In genomic region chr13:21014139-21014665, GRCh38 we compare ENCODE assay signal across 11 cellular contexts. TPM values are rescaled to one million over a fixed set of nuclear protein-coding genes. Genes with fewer than 3 reads are reported as not detected.
DNase-seq lines count a peak whose midpoint lies in the region; ATAC-seq and TF ChIP-seq lines count a peak whose summit lies in the region.
"Had no signal": no experiment of that assay in that cellular context is flagged by ENCODE, and none has a peak within 500 bp of the region (broad histone marks: within the 10 kb centered on the region; RNA-seq: fewer than 3 reads in every experiment).

No MANE protein-coding gene starts in this region.

- DNase-seq in SK-N-SH (no peak), coronary artery (ENCODE audit: low spot score) (no peak), myocyte (ENCODE audit: low read depth) (peak; percentile 69), tibial artery (peak; percentile 18 to 44), pons (ENCODE audit: low spot score) (no peak)
- DNase-seq in naive thymus-derived CD4-positive, alpha-beta T cell = no peak
- DNase-seq: NCI-H1092; NCI-H526 treated with DMSO at 0.1 percent for 48 hours; stimulated activated CD4-positive, alpha-beta T cell treated with anti-CD3 and anti-CD28 coated beads, Interleukin-4, amount 100 ng/mL, for 1 hour had no signal

- no peaks in the 10 kb centered on the region for H3K9me2 ChIP-seq in SK-N-SH

- H3K4me3 ChIP-seq in SK-N-SH (ENCODE audit: low read depth in 2 of 2, low read length in 1 of 2) = 0 out of 4 replicates have a peak overlapping the region, but pooled peaks of 1 of the 2 experiments have one; percentile 30
- no peak overlapping the region for H3K4me3 ChIP-seq in coronary artery
- H3K4me3 ChIP-seq in tibial artery = no peak overlapping the region
- H3K4me3 ChIP-seq in naive thymus-derived CD4-positive, alpha-beta T cell (ENCODE audit: low read length) = no peak overlapping the region

- H3K9me3 Mint-ChIP-seq in naive thymus-derived CD4-positive, alpha-beta T cell = peaks cover 0 to 6% (median 0%) of the 10 kb centered on the region in 11 donors

- ATAC-seq in SK-N-SH treated with all-trans-retinoic acid at 6 μM for 48 hours (no peak), GM21619 (IDR thresholded peaks at IDR 0.05; ENCODE audit: unreplicated experiment) (no peak)
- ATAC-seq in naive thymus-derived CD4-positive, alpha-beta T cell = no peak

- no peak for TF ChIP-seq EP300 in SK-N-SH (IDR thresholded peaks at IDR 0.05; ENCODE audit: borderline replicate concordance in 1 of 2, low read depth in 1 of 2, low read length in 1 of 2)

- peak overlapping the region; percentile 38; the same call in 1 of the 2 replicates for H3K9ac ChIP-seq in SK-N-SH

- 70% methylated on average over 8 of the region's 8 CpGs for WGBS in SK-N-SH (ENCODE audit: low lambda C conversion rate)

- no peaks in the 10 kb centered on the region for H3K27me3 Mint-ChIP-seq in naive thymus-derived CD4-positive, alpha-beta T cell

- CTCF ChIA-PET in SK-N-SH (lab: Yijun Ruan, JAX) = interaction anchor here (1.3 kb wide), 1 partner anchor 77 kb away, joined by 3 read pairs; no protein-coding TSS in a partner anchor
- CTCF ChIA-PET in naive thymus-derived CD4-positive, alpha-beta T cell (lab: Charles Lee) = no interaction called here

- no peak overlapping the region for H2AFZ ChIP-seq in SK-N-SH (ENCODE audit: low read depth)

- no peak for TF ChIP-seq RAD21 in SK-N-SH (IDR thresholded peaks at IDR 0.05; ENCODE audit: low read length)

- peaks cover 61% of the 10 kb centered on the region for H3F3A ChIP-seq in SK-N-SH (replicated peaks; ENCODE audit: insufficient read depth)

- H3K36me3 ChIP-seq in SK-N-SH (replicated peaks in 1 of 2; ENCODE audit: control insufficient read depth in 1 of 2, insufficient read depth in 2 of 2, low read length in 1 of 2) (peaks cover 0 to 3% of the 10 kb centered on the region in 2 experiments), tibial artery (no peaks in the 10 kb centered on the region)
- H3K36me3 ChIP-seq in naive thymus-derived CD4-positive, alpha-beta T cell (ENCODE audit: control insufficient read depth in 2 of 3, insufficient read depth in 3 of 3, low read length in 3 of 3) = no peaks in the 10 kb centered on the region

- intact Hi-C loops in tibial artery (cut with DNase I; ENCODE audit: low total_unique reads) = no loop called here
- intact Hi-C loops in naive thymus-derived CD4-positive, alpha-beta T cell (cut with micrococcal nuclease) = no loop called here

- peaks cover 91% of the 10 kb centered on the region for H3K79me2 ChIP-seq in SK-N-SH (ENCODE audit: insufficient read depth)

- no peak overlapping the region for H3K4me3 Mint-ChIP-seq in naive thymus-derived CD4-positive, alpha-beta T cell

- POLR2A ChIA-PET in SK-N-SH (lab: Yijun Ruan, JAX) = no interaction called here
- POLR2A ChIA-PET in naive thymus-derived CD4-positive, alpha-beta T cell (lab: Charles Lee) = no interaction called here

- peaks cover 0 to 36% (median 9%) of the 10 kb centered on the region in 7 donors for H3K4me1 Mint-ChIP-seq in naive thymus-derived CD4-positive, alpha-beta T cell

- peak overlapping the region; percentile 65 for H3K4me2 ChIP-seq in SK-N-SH

- H3K27me3 ChIP-seq in SK-N-SH (ENCODE audit: insufficient read depth) (no peaks in the 10 kb centered on the region), tibial artery (no peaks in the 10 kb centered on the region)
- no peaks in the 10 kb centered on the region for H3K27me3 ChIP-seq in naive thymus-derived CD4-positive, alpha-beta T cell (ENCODE audit: control insufficient read depth in 2 of 2, insufficient read depth in 2 of 2, low read length in 2 of 2)

- H4K20me1 ChIP-seq in SK-N-SH (ENCODE audit: insufficient read depth) = peaks cover 62% of the 10 kb centered on the region

- TF ChIP-seq CTCF in SK-N-SH (IDR thresholded peaks at IDR 0.05) (no peak), coronary artery (IDR thresholded peaks at IDR 0.05) (no peak), tibial artery (IDR thresholded peaks at IDR 0.05) (no peak)

- H3K27ac ChIP-seq in SK-N-SH (ENCODE audit: low read depth in 2 of 2, low read length in 1 of 2) (peak overlapping the region; percentile 73 to 99; a peak in 3 of 4 replicates), coronary artery (peak overlapping the region; percentile 29 to 65), tibial artery (peak overlapping the region; percentile 51 to 61)
- no peak overlapping the region for H3K27ac ChIP-seq in naive thymus-derived CD4-positive, alpha-beta T cell (ENCODE audit: low read depth, low read length)

- H3K4me1 ChIP-seq in SK-N-SH (ENCODE audit: control insufficient read depth in 1 of 2, insufficient read depth in 2 of 2, low read depth in 1 of 2, low read length in 1 of 2) (peaks cover 12 to 56% of the 10 kb centered on the region in 2 experiments), tibial artery (peaks cover 0 to 89% (median 60%) of the 10 kb centered on the region in 4 donors)
- peaks cover 0 to 6% of the 10 kb centered on the region in 2 donors for H3K4me1 ChIP-seq in naive thymus-derived CD4-positive, alpha-beta T cell (ENCODE audit: control insufficient read depth in 2 of 2, insufficient read depth in 2 of 2, low read length in 2 of 2)

- H3K9me3 ChIP-seq in SK-N-SH (no peaks in the 10 kb centered on the region), tibial artery (no peaks in the 10 kb centered on the region)
- H3K9me3 ChIP-seq in naive thymus-derived CD4-positive, alpha-beta T cell (ENCODE audit: control insufficient read depth in 2 of 3, low read length in 3 of 3) = no peaks in the 10 kb centered on the region

- no peak overlapping the region for H3K27ac Mint-ChIP-seq in naive thymus-derived CD4-positive, alpha-beta T cell

- H3K36me3 Mint-ChIP-seq in naive thymus-derived CD4-positive, alpha-beta T cell = peaks cover 0 to 11% (median 0%) of the 10 kb centered on the region in 5 donors

TF ChIP-seq in SK-N-SH, 30 proteins besides CTCF, POLR2A, EP300 and RAD21 (continues in another document):
- TF ChIP-seq GATA2 (CRISPR knock-in tag; IDR thresholded peaks at IDR 0.05) (no peak), MAX (IDR thresholded peaks at IDR 0.05; ENCODE audit: low read depth) (no peak), EZH2phosphoT487 (IDR thresholded peaks at IDR 0.05; ENCODE audit: borderline replicate concordance, low read depth) (no peak), PBX3 (IDR thresholded peaks at IDR 0.05) (no peak), IRF3 (IDR thresholded peaks at IDR 0.05; ENCODE audit: low read depth, low read length) (no peak)

TF ChIP-seq in SK-N-SH treated with all-trans-retinoic acid at 6 μM for 48 hours, 23 proteins besides CTCF, POLR2A, EP300 and RAD21 (continues in another document):
- no peak for TF ChIP-seq ZFP3 (CRISPR knock-in tag; IDR thresholded peaks at IDR 0.05)
- TF ChIP-seq ARNTL (CRISPR knock-in tag; IDR thresholded peaks at IDR 0.05; ENCODE audit: borderline replicate concordance, low read depth) = no peak
- no peak for TF ChIP-seq CSDC2 (CRISPR knock-in tag; IDR thresholded peaks at IDR 0.05)
- no peak for TF ChIP-seq TOX (CRISPR knock-in tag; IDR thresholded peaks at IDR 0.05; ENCODE audit: borderline replicate concordance)
- no peak for TF ChIP-seq GLIS3 (CRISPR knock-in tag; IDR thresholded peaks at IDR 0.05)
- TF ChIP-seq, protein P1, sequence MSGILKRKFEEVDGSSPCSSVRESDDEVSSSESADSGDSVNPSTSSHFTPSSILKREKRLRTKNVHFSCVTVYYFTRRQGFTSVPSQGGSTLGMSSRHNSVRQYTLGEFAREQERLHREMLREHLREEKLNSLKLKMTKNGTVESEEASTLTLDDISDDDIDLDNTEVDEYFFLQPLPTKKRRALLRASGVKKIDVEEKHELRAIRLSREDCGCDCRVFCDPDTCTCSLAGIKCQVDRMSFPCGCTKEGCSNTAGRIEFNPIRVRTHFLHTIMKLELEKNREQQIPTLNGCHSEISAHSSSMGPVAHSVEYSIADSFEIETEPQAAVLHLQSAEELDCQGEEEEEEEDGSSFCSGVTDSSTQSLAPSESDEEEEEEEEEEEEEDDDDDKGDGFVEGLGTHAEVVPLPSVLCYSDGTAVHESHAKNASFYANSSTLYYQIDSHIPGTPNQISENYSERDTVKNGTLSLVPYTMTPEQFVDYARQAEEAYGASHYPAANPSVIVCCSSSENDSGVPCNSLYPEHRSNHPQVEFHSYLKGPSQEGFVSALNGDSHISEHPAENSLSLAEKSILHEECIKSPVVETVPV (CRISPR knock-in tag; IDR thresholded peaks at IDR 0.05) = no peak
- TF ChIP-seq ZNF565 (CRISPR knock-in tag; conservative IDR thresholded peaks at IDR 0.05; ENCODE audit: low read depth) = no peak
- no peak for TF ChIP-seq ZFP30 (CRISPR knock-in tag; IDR thresholded peaks at IDR 0.05)
- TF ChIP-seq, protein P2, sequence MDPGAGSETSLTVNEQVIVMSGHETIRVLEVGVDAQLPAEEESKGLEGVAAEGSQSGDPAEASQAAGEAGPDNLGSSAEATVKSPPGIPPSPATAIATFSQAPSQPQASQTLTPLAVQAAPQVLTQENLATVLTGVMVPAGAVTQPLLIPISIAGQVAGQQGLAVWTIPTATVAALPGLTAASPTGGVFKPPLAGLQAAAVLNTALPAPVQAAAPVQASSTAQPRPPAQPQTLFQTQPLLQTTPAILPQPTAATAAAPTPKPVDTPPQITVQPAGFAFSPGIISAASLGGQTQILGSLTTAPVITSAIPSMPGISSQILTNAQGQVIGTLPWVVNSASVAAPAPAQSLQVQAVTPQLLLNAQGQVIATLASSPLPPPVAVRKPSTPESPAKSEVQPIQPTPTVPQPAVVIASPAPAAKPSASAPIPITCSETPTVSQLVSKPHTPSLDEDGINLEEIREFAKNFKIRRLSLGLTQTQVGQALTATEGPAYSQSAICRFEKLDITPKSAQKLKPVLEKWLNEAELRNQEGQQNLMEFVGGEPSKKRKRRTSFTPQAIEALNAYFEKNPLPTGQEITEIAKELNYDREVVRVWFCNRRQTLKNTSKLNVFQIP (CRISPR knock-in tag; IDR thresholded peaks at IDR 0.05; ENCODE audit: borderline replicate concordance, low read depth) = no peak
- TF ChIP-seq BACH2 (CRISPR knock-in tag; IDR thresholded peaks at IDR 0.05; ENCODE audit: borderline replicate concordance) = no peak

RNA-seq across cellular contexts. Expression of gene LATS2, which starts 47.2 kb away (rescaled TPM):
- 19.6 and 19.7 TPM in 2 replicates for polyA plus RNA-seq in SK-N-SH (2012; rRNA removed)
- polyA plus RNA-seq in SK-N-SH (2012; cell fraction: cytosol; rRNA removed) = 23.5 and 24.6 TPM in 2 replicates
- polyA plus RNA-seq in SK-N-SH (2012; cell fraction: nucleus; rRNA removed) = 39.0 and 45.8 TPM in 2 replicates
- 19.4 and 21.4 TPM in 2 replicates for total RNA-seq in myocyte
- polyA plus RNA-seq in myocyte (2012) = 30.0 TPM
- 10 to 100 TPM in 1 of 5 experiments, 1 to 10 TPM in 4; 1.3 to 11.9 (median 2.3) TPM for total RNA-seq in naive thymus-derived CD4-positive, alpha-beta T cell
- not detected for polyA plus RNA-seq in naive thymus-derived CD4-positive, alpha-beta T cell

Comparison
In these comparisons a context has a peak if more than half of its experiments do, and no peak if none do; other contexts are left out.
1. DNase-seq: peak in myocyte (single experiment) and tibial artery (2 of 2); none in SK-N-SH (single experiment), coronary artery (single experiment), naive thymus-derived CD4-positive, alpha-beta T cell (0 of 9) and pons (single experiment).